Comparison of ENCODE assay signal across 9 cellular contexts in genomic region chr7:13981070-13981469, GRCh38. TPM values are rescaled to one million over a fixed set of nuclear protein-coding genes. Genes with fewer than 3 reads are reported as not detected.
DNase-seq lines count a peak whose midpoint lies in the region; ATAC-seq and TF ChIP-seq lines count a peak whose summit lies in the region.
"Had no signal": no experiment of that assay in that cellular context is flagged by ENCODE, and none has a peak within 500 bp of the region (broad histone marks: within the 10 kb centered on the region; RNA-seq: fewer than 3 reads in every experiment).

No MANE protein-coding gene starts in this region.

- CTCF ChIA-PET in PC-3 (lab: Charles Lee), result interaction anchor here (0.6 kb wide), 1 partner anchor 26 kb away, joined by 3 read pairs; no protein-coding TSS in a partner anchor

- peak overlapping the region; percentile 55 for H3K27ac ChIP-seq in PC-3 (ENCODE audit: low read length)
- H3K27ac ChIP-seq: VCaP had no signal

- intact Hi-C loops in PC-3 (cut with micrococcal nuclease), result loop anchor here (1.0 to 10.0 kb wide), 6 partner anchors 9 to 566 kb away; no protein-coding TSS in a partner anchor

- peak overlapping the region; percentile 67 for H3K4me2 ChIP-seq in PC-3 (ENCODE audit: low read length)

- H3K36me3 ChIP-seq in PC-3 (ENCODE audit: low read depth, low read length), result no peaks in the 10 kb centered on the region

- H3K4me3 ChIP-seq in PC-3 (ENCODE audit: low read length) (no peak overlapping the region; the same call in 1 of the 2 replicates), epithelial cell of esophagus (ENCODE audit: low read length) (no peak overlapping the region)

- H4K20me1 ChIP-seq in PC-3 (ENCODE audit: low read length), result no peaks in the 10 kb centered on the region

- TF ChIP-seq CTCF in PC-3 (conservative IDR thresholded peaks at IDR 0.05; ENCODE audit: low read depth, low read length), result no peak
- no peak for TF ChIP-seq CTCF in epithelial cell of esophagus (IDR thresholded peaks at IDR 0.05; ENCODE audit: insufficient read depth, low read depth, low read length, missing control alignments)

- POLR2A ChIA-PET in PC-3 (lab: Charles Lee; ENCODE audit: unreplicated experiment), result interaction anchor here (0.5 to 2.7 kb wide), 3 partner anchors 10 to 157 kb away, joined by 3 to 36 read pairs (median 6); partner anchors contain the start of gene ETV1

- no peaks in the 10 kb centered on the region for H3K79me2 ChIP-seq in PC-3 (ENCODE audit: low read length)

- ATAC-seq in PC-3 (peak; percentile 95), HG03460 (IDR thresholded peaks at IDR 0.05; ENCODE audit: unreplicated experiment) (no peak), GM21367 (IDR thresholded peaks at IDR 0.05; ENCODE audit: unreplicated experiment) (no peak), GM18858 (IDR thresholded peaks at IDR 0.05; ENCODE audit: unreplicated experiment) (no peak)

- H2AFZ ChIP-seq in PC-3 (ENCODE audit: low read length), result no peak overlapping the region

- no peaks in the 10 kb centered on the region for H3K9me3 ChIP-seq in PC-3 (ENCODE audit: low read length)

- no peaks in the 10 kb centered on the region for H3F3A ChIP-seq in PC-3 (ENCODE audit: low read length, unreplicated experiment)

- H3K4me1 ChIP-seq in PC-3 (ENCODE audit: insufficient read depth, low read length), result peaks cover 38% of the 10 kb centered on the region

- H3K9me2 ChIP-seq in PC-3 (replicated peaks; ENCODE audit: low read length), result no peaks in the 10 kb centered on the region

- H3K27me3 ChIP-seq in PC-3 (ENCODE audit: low read length), result no peaks in the 10 kb centered on the region

- no TSS peak for BruUV-seq in PC-3 (replicated peaks; lab: Mats Ljungman, UMichigan)

- H3K9ac ChIP-seq in PC-3 (ENCODE audit: low read length), result peak overlapping the region; percentile 31

- DNase-seq in DMS53 treated with DMSO at 0.1 percent for 48 hours (lab: John Stamatoyannopoulos, UW; ENCODE audit: unreplicated experiment), result peak; percentile 64
- DNase-seq in PC-3, result peak; percentile 91
- DNase-seq in epithelial cell of esophagus (ENCODE audit: low read depth), result peak; percentile 94
- peak; percentile 95 for DNase-seq in non-pigmented ciliary epithelial cell (ENCODE audit: low read depth)
- DNase-seq in activated CD4-positive, alpha-beta T cell treated with anti-CD3 and anti-CD28 coated beads, Interleukin-2, amount 50 U/mL, for 4 hours, result no peak

RNA-seq across cellular contexts. Expression of gene ETV1, which starts 8.4 kb away (rescaled TPM):
- 10.4 and 20.6 TPM in 2 replicates for total RNA-seq in PC-3 (2014; rRNA removed)

Comparison
In these comparisons a context has a peak if more than half of its experiments do, and no peak if none do; other contexts are left out.
1. DNase-seq: peak in DMS53 treated with DMSO at 0.1 percent for 48 hours (single experiment), PC-3 (single experiment), epithelial cell of esophagus (single experiment) and non-pigmented ciliary epithelial cell (single experiment); none in activated CD4-positive, alpha-beta T cell treated with anti-CD3 and anti-CD28 coated beads, Interleukin-2, amount 50 U/mL, for 4 hours (0 of 2).